In genomic region chr19:42121036-42121621, GRCh38 we compare ENCODE assay signal across 13 cellular contexts. TPM values are rescaled to one million over a fixed set of nuclear protein-coding genes. Genes with fewer than 3 reads are reported as not detected.
DNase-seq lines count a peak whose midpoint lies in the region; ATAC-seq and TF ChIP-seq lines count a peak whose summit lies in the region.
"Had no signal": no experiment of that assay in that cellular context is flagged by ENCODE, and none has a peak within 500 bp of the region (broad histone marks: within the 10 kb centered on the region; RNA-seq: fewer than 3 reads in every experiment).

No MANE protein-coding gene starts in this region.

- TF ChIP-seq CTCF in mammary epithelial cell (conservative IDR thresholded peaks at IDR 0.05 in 1 of 2, IDR thresholded peaks at IDR 0.05 in 1 of 2; ENCODE audit: extremely low read depth in 1 of 2, insufficient read depth in 1 of 2, low read depth in 1 of 2, low read length in 2 of 2) (no peak), MCF 10A (IDR thresholded peaks at IDR 0.05; ENCODE audit: unreplicated experiment) (no peak), RWPE2 (IDR thresholded peaks at IDR 0.05; ENCODE audit: poor library complexity, severe bottlenecking) (no peak), foreskin keratinocyte (conservative IDR thresholded peaks at IDR 0.05) (no peak)

- CTCF ChIA-PET in mammary epithelial cell (lab: Charles Lee; ENCODE audit: low non-redundant PET), result no interaction called here
- CTCF ChIA-PET in MCF 10A (lab: Yijun Ruan, JAX), result interaction anchor here (0.7 to 3.1 kb wide), 2 partner anchors 12 to 145 kb away, joined by 3 to 18 read pairs; no protein-coding TSS in a partner anchor

- H3K27ac ChIP-seq in mammary epithelial cell (ENCODE audit: insufficient read depth, low read depth, low read length) (no peak overlapping the region), RWPE2 (ENCODE audit: poor library complexity, severe bottlenecking) (peak overlapping the region; percentile 79), foreskin keratinocyte (peak overlapping the region; percentile 71)
- H3K27ac ChIP-seq: testis had no signal

- H3K27me3 ChIP-seq in mammary epithelial cell (ENCODE audit: insufficient read depth, low read length), result no peaks in the 10 kb centered on the region
- H3K27me3 ChIP-seq in RWPE2 (ENCODE audit: insufficient read depth, poor library complexity, severe bottlenecking), result no peaks in the 10 kb centered on the region
- H3K27me3 ChIP-seq in foreskin keratinocyte, result no peaks in the 10 kb centered on the region
- H3K27me3 ChIP-seq: adrenal gland, testis had no signal

- no peak overlapping the region for H3K27ac Mint-ChIP-seq in MCF 10A (ENCODE audit: low read depth, unreplicated experiment)
- H3K27ac Mint-ChIP-seq in stimulated activated naive CD8-positive, alpha-beta T cell treated with anti-CD3 and anti-CD28 coated beads, Interleukin-15, amount 100 ng/mL, for 72 hours, result peak overlapping the region; percentile 96 to 98
- H3K27ac Mint-ChIP-seq: endodermal cell had no signal

- no peaks in the 10 kb centered on the region for H3K36me3 ChIP-seq in mammary epithelial cell (ENCODE audit: insufficient read depth, low read length)
- H3K36me3 ChIP-seq in RWPE2 (ENCODE audit: low read depth), result no peaks in the 10 kb centered on the region
- H3K36me3 ChIP-seq: adrenal gland had no signal

- H3K4me2 ChIP-seq in mammary epithelial cell (ENCODE audit: insufficient read depth, low read depth, low read length), result peak overlapping the region; percentile 13

- H2AFZ ChIP-seq in mammary epithelial cell (ENCODE audit: low read depth, low read length), result peak overlapping the region; percentile 34

- H3K4me1 Mint-ChIP-seq in MCF 10A (ENCODE audit: insufficient read depth, unreplicated experiment), result peaks cover 20% of the 10 kb centered on the region
- peaks cover 80% of the 10 kb centered on the region for H3K4me1 Mint-ChIP-seq in stimulated activated naive CD8-positive, alpha-beta T cell treated with anti-CD3 and anti-CD28 coated beads, Interleukin-15, amount 100 ng/mL, for 72 hours
- H3K4me1 Mint-ChIP-seq: endodermal cell had no signal

- in situ Hi-C loops in mammary epithelial cell (cut with MboI; ENCODE audit: low sequenced_read_pairs in 2 of 2), result loop anchor here in 1 of 2 donors (25.0 kb wide), 1 partner anchor 291 kb away; no protein-coding TSS in a partner anchor

- DNase-seq in mammary epithelial cell (no peak), MCF 10A (ENCODE audit: unreplicated experiment) (no peak), RWPE2 (ENCODE audit: low spot score) (no peak), foreskin keratinocyte (no peak), NOMO-1 treated with DMSO at 0.1 percent for 48 hours (lab: John Stamatoyannopoulos, UW; ENCODE audit: unreplicated experiment) (no peak), NCI-H82 (lab: John Stamatoyannopoulos, UW) (no peak)
- no peak for DNase-seq in stimulated activated naive CD8-positive, alpha-beta T cell treated with anti-CD3 and anti-CD28 coated beads, Interleukin-15, amount 100 ng/mL, for 72 hours
- DNase-seq: Caco-2, NCI-H748 treated with DMSO at 0.1 percent for 48 hours had no signal

- POLR2A ChIA-PET in MCF 10A (lab: Yijun Ruan, JAX), result no interaction called here

- H3K9ac ChIP-seq in mammary epithelial cell (ENCODE audit: insufficient read depth, low read length), result no peak overlapping the region

- dilution Hi-C loops in mammary epithelial cell (cut with HindIII; ENCODE audit: low sequenced_read_pairs), result no loop called here

- ATAC-seq in RWPE2 (ENCODE audit: low read depth), result no peak; the same call in 2 of the 3 replicates
- ATAC-seq in foreskin keratinocyte, result no peak
- peak; percentile 8 for ATAC-seq in stimulated activated naive CD8-positive, alpha-beta T cell treated with anti-CD3 and anti-CD28 coated beads, Interleukin-15, amount 100 ng/mL, for 72 hours
- ATAC-seq in HG03442 (IDR thresholded peaks at IDR 0.05; ENCODE audit: unreplicated experiment), result no peak

- 80% methylated on average over 1 of the region's 5 CpGs for WGBS in mammary epithelial cell (ENCODE audit: low coverage, missing lambda C conversion rate)

- no peaks in the 10 kb centered on the region for H3K9me3 Mint-ChIP-seq in MCF 10A (ENCODE audit: unreplicated experiment)
- no peaks in the 10 kb centered on the region for H3K9me3 Mint-ChIP-seq in stimulated activated naive CD8-positive, alpha-beta T cell treated with anti-CD3 and anti-CD28 coated beads, Interleukin-15, amount 100 ng/mL, for 72 hours
- H3K9me3 Mint-ChIP-seq: endodermal cell had no signal

- H3K4me1 ChIP-seq in mammary epithelial cell (ENCODE audit: insufficient read depth, low read length) (peaks cover 25% of the 10 kb centered on the region), RWPE2 (ENCODE audit: insufficient read depth, poor library complexity, severe bottlenecking) (peaks cover 17% of the 10 kb centered on the region), foreskin keratinocyte (peaks cover 14% of the 10 kb centered on the region)
- H3K4me1 ChIP-seq: adrenal gland, Caco-2, testis had no signal

- no peaks in the 10 kb centered on the region for H4K20me1 ChIP-seq in mammary epithelial cell (ENCODE audit: insufficient read depth, low read length)

- H3K4me3 ChIP-seq in mammary epithelial cell (replicated peaks in 1 of 3; ENCODE audit: insufficient read depth in 1 of 3, low read depth in 2 of 3, low read length in 3 of 3) (no peak overlapping the region), RWPE2 (ENCODE audit: severe bottlenecking) (no peak overlapping the region)
- H3K4me3 ChIP-seq: adrenal gland, testis had no signal

- H3K79me2 ChIP-seq in mammary epithelial cell (ENCODE audit: insufficient read depth, low read length), result peaks cover 2% of the 10 kb centered on the region

- BruUV-seq in mammary epithelial cell (replicated peaks; lab: Mats Ljungman, UMichigan), result TSS peak; percentile 32
- no TSS peak for BruUV-seq in MCF 10A (replicated peaks; lab: Mats Ljungman, UMichigan)

- intact Hi-C loops in mammary epithelial cell (cut with micrococcal nuclease) (loop anchor here (1.0 kb wide), 1 partner anchor 8 kb away; no protein-coding TSS in a partner anchor), MCF 10A (cut with micrococcal nuclease) (no loop called here)

- no peak overlapping the region for H3K4me3 Mint-ChIP-seq in MCF 10A (ENCODE audit: unreplicated experiment)
- H3K4me3 Mint-ChIP-seq in stimulated activated naive CD8-positive, alpha-beta T cell treated with anti-CD3 and anti-CD28 coated beads, Interleukin-15, amount 100 ng/mL, for 72 hours, result peak overlapping the region; percentile 83 to 92
- H3K4me3 Mint-ChIP-seq: endodermal cell had no signal

- no peaks in the 10 kb centered on the region for H3K27me3 Mint-ChIP-seq in MCF 10A (ENCODE audit: insufficient read depth, unreplicated experiment)
- H3K27me3 Mint-ChIP-seq in stimulated activated naive CD8-positive, alpha-beta T cell treated with anti-CD3 and anti-CD28 coated beads, Interleukin-15, amount 100 ng/mL, for 72 hours, result no peaks in the 10 kb centered on the region

- H3K9me3 ChIP-seq in mammary epithelial cell (replicated peaks; ENCODE audit: insufficient read depth, low read length), result no peaks in the 10 kb centered on the region
- no peaks in the 10 kb centered on the region for H3K9me3 ChIP-seq in RWPE2 (ENCODE audit: severe bottlenecking)
- H3K9me3 ChIP-seq: adrenal gland, Caco-2, testis had no signal

- no peaks in the 10 kb centered on the region for H3K36me3 Mint-ChIP-seq in MCF 10A (ENCODE audit: insufficient read depth, unreplicated experiment)

RNA-seq across cellular contexts. Expression of gene POU2F2, which starts 11.1 kb away (rescaled TPM):
- total RNA-seq in mammary epithelial cell (10 to 100 TPM in 1 of 2 donors, under 1 TPM in 1; 0.83 to 12.5 TPM), MCF 10A (2022) (0.49 and 0.70 TPM in 2 replicates), foreskin keratinocyte (34.4 and 37.3 TPM in 2 replicates)
- polyA plus RNA-seq in mammary epithelial cell (1.3 TPM), foreskin keratinocyte (49.6 and 59.3 TPM in 2 replicates)
- not detected for polyA minus RNA-seq in mammary epithelial cell

RNA-seq across cellular contexts. Expression of gene ZNF574, which starts 45.2 kb away (rescaled TPM):
- total RNA-seq in mammary epithelial cell (10 to 100 TPM; 16.8 to 19.7 TPM), MCF 10A (2022) (12.2 and 13.5 TPM in 2 replicates), foreskin keratinocyte (16.0 and 17.7 TPM in 2 replicates)
- polyA plus RNA-seq in mammary epithelial cell (16.6 TPM), foreskin keratinocyte (11.9 and 12.0 TPM in 2 replicates)
- polyA minus RNA-seq in mammary epithelial cell, result 20.6 TPM

RNA-seq across cellular contexts. Expression of gene GRIK5, which starts 51.1 kb away (rescaled TPM):
- total RNA-seq in mammary epithelial cell, result under 1 TPM in 1 of 2 donors, not detected in 1; 0.45 TPM
- polyA plus RNA-seq in mammary epithelial cell, result 0.08 TPM
- polyA minus RNA-seq in mammary epithelial cell, result not detected
- total RNA-seq in MCF 10A (2022), result 1.6 and 1.8 TPM in 2 replicates
- 0.07 and 0.11 TPM in 2 replicates for total RNA-seq in foreskin keratinocyte
- 0.06 and 0.19 TPM in 2 replicates for polyA plus RNA-seq in foreskin keratinocyte
